Comparison of ENCODE assay signal across 8 cellular contexts in the genomic region with DNA sequence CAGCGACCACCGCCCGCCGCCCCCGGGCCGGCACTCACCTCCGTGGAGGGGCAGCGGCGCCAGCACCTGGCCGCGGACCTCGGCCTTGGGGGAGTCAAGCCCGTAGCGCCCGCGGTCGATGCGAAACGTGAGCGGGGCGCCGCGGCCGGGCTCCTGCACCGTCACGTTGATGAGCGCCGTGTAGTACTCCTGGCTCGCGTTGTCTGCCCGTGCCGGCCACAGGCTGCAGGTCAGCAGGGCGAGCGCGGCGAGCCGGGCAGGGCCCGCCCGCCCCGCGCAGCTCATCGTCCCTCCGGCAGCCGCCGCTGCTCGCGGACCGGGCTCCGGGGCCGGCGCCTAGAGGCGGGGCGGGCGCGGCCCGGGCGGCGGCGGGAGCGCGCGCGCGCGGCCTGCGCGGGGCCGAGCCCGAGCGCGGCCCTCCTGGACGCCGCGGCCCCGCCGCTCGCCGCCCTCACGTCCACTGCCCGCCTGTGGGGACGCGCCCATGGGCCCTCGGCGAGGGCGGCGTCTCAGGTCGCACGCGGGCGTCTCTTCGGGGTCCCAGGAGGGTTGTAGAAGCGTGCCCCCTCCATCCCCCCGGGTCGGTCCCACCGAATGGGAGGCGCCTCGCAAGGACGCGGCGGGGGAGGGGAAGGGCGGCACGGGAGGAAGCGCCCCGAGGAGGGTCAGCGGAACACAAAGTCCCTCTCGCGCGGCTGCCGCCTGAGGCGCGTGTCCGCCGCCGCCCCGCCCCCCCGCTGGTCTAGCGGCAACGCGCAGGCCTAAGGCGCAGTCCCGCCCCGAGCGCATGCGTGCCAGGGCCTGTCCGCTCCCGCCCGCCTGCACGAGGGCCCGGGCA.
A peak's percentile ranks its signal among the peaks of the same experiment; 100 is the strongest.
DNase-seq lines count a peak whose midpoint lies in the region; ATAC-seq and TF ChIP-seq lines count a peak whose summit lies in the region.

A gene with protein sequence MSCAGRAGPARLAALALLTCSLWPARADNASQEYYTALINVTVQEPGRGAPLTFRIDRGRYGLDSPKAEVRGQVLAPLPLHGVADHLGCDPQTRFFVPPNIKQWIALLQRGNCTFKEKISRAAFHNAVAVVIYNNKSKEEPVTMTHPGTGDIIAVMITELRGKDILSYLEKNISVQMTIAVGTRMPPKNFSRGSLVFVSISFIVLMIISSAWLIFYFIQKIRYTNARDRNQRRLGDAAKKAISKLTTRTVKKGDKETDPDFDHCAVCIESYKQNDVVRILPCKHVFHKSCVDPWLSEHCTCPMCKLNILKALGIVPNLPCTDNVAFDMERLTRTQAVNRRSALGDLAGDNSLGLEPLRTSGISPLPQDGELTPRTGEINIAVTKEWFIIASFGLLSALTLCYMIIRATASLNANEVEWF (minus strand): TSS at position 342 of the 838 bp plus-strand sequence. CDS start 57 bp downstream, at position 285.

- H3K27me3 ChIP-seq in GM06990 (replicated peaks; ENCODE audit: control insufficient read depth, insufficient read depth, low read length) = peaks cover 2% of the 10 kb centered on the region; the same call in 1 of the 2 replicates

- no peak for ATAC-seq in HG03135 (IDR thresholded peaks at IDR 0.05; ENCODE audit: unreplicated experiment)

- H3K4me3 ChIP-seq in GM06990 (replicated peaks; ENCODE audit: low read depth, low read length) = peak within 1 kb of the TSS; percentile 56

- no peak for TF ChIP-seq CTCF in GM06990 (IDR thresholded peaks at IDR 0.05; ENCODE audit: insufficient read depth, low read length, poor library complexity, severe bottlenecking)

- H3K36me3 ChIP-seq in GM06990 (ENCODE audit: control insufficient read depth, insufficient read depth, low read length) = no peaks in the 10 kb centered on the region

- DNase-seq in GM06990 (ENCODE audit: extremely low read depth, insufficient read length) = peak; percentile 56
- DNase-seq in HK-2 (ENCODE audit: unreplicated experiment) = peak; percentile 87
- peak; percentile 96 for DNase-seq in OCI-M1 (lab: John Stamatoyannopoulos, UW)
- DNase-seq in activated T-cell treated with anti-CD3 and anti-CD28 coated beads for 48 hours (ENCODE audit: low read depth) = peak; percentile 88
- DNase-seq in epidermal melanocyte (ENCODE audit: insufficient read length, low spot score) = peak; percentile 94
- peak; percentile 92 for DNase-seq in midbrain (lab: John Stamatoyannopoulos, UW)
- DNase-seq in stimulated activated CD8-positive, alpha-beta memory T cell treated with anti-CD3 and anti-CD28 coated beads, Interleukin-15, amount 100 ng/mL, for 24 hours (ENCODE audit: low read depth) = peak; percentile 81
